In the genomic region with DNA sequence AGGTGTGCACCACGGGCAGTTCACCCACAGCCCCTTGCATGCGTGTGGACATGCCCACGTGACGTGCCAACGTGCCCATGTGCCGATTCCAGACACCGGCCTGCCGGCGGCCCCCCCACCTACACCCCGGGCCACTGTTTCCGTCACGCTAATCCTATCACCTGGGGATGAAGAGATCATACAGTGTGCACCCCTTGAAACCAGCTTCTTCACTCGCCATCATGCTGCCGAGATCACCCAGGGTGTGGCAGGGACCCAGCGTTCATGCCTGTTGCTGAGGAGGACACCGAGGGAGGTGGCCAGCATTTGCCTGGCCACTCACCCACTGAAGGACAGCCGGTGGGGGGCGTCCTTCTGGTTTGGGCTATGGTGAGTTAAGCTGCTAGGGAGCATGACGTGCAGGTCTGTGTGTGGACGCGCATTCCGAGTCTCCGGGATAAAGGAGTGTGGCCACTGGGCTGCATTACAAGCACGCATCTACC, we compare ENCODE assay signal across 1 cellular context.
TF ChIP-seq lines count a peak whose summit lies in the region.

No MANE protein-coding gene starts in this region.

TF ChIP-seq in HepG2, 621 proteins besides CTCF, POLR2A, EP300 and RAD21:
- TF ChIP-seq, protein P1, sequence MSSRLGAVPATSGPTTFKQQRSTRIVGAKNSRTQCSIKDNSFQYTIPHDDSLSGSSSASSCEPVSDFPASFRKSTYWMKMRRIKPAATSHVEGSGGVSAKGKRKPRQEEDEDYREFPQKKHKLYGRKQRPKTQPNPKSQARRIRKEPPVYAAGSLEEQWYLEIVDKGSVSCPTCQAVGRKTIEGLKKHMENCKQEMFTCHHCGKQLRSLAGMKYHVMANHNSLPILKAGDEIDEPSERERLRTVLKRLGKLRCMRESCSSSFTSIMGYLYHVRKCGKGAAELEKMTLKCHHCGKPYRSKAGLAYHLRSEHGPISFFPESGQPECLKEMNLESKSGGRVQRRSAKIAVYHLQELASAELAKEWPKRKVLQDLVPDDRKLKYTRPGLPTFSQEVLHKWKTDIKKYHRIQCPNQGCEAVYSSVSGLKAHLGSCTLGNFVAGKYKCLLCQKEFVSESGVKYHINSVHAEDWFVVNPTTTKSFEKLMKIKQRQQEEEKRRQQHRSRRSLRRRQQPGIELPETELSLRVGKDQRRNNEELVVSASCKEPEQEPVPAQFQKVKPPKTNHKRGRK (CRISPR knock-in tag; IDR thresholded peaks at IDR 0.05) = no peak
- TF ChIP-seq, protein P2, sequence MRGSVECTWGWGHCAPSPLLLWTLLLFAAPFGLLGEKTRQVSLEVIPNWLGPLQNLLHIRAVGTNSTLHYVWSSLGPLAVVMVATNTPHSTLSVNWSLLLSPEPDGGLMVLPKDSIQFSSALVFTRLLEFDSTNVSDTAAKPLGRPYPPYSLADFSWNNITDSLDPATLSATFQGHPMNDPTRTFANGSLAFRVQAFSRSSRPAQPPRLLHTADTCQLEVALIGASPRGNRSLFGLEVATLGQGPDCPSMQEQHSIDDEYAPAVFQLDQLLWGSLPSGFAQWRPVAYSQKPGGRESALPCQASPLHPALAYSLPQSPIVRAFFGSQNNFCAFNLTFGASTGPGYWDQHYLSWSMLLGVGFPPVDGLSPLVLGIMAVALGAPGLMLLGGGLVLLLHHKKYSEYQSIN (CRISPR knock-in tag; IDR thresholded peaks at IDR 0.05; ENCODE audit: borderline replicate concordance) = no peak
- TF ChIP-seq SYNCRIP (IDR thresholded peaks at IDR 0.05; ENCODE audit: insufficient read depth, low read depth, low read length) (no peak), ADNP (CRISPR knock-in tag; IDR thresholded peaks at IDR 0.05) (no peak), ZMYM3 (CRISPR knock-in tag; IDR thresholded peaks at IDR 0.05) (no peak), PTBP1 (IDR thresholded peaks at IDR 0.05; ENCODE audit: low read depth, low read length, poor library complexity, severe bottlenecking) (no peak), CHD4 (IDR thresholded peaks at IDR 0.05; ENCODE audit: borderline replicate concordance, low read length) (no peak), HOXD1 (CRISPR knock-in tag; IDR thresholded peaks at IDR 0.05) (no peak), ZFY (CRISPR knock-in tag; IDR thresholded peaks at IDR 0.05) (no peak), MAZ (IDR thresholded peaks at IDR 0.05; ENCODE audit: borderline replicate concordance, low read depth, low read length) (no peak), MAZ (CRISPR knock-in tag; IDR thresholded peaks at IDR 0.05; ENCODE audit: low read depth) (no peak), ZNF263 (CRISPR knock-in tag; IDR thresholded peaks at IDR 0.05) (no peak), THAP11 (CRISPR knock-in tag; IDR thresholded peaks at IDR 0.05) (no peak), ZNF180 (CRISPR knock-in tag; IDR thresholded peaks at IDR 0.05; ENCODE audit: borderline replicate concordance, low read depth) (no peak), ZNF432 (CRISPR knock-in tag; IDR thresholded peaks at IDR 0.05; ENCODE audit: borderline replicate concordance) (no peak), WIZ (CRISPR knock-in tag; IDR thresholded peaks at IDR 0.05) (no peak), ZNF335 (CRISPR knock-in tag; IDR thresholded peaks at IDR 0.05) (no peak), EED (CRISPR knock-in tag; IDR thresholded peaks at IDR 0.05) (no peak), KDM6A (CRISPR knock-in tag; IDR thresholded peaks at IDR 0.05; ENCODE audit: low read depth) (no peak), ELF4 (CRISPR knock-in tag; IDR thresholded peaks at IDR 0.05; ENCODE audit: borderline replicate concordance) (no peak)
- TF ChIP-seq, protein P3, sequence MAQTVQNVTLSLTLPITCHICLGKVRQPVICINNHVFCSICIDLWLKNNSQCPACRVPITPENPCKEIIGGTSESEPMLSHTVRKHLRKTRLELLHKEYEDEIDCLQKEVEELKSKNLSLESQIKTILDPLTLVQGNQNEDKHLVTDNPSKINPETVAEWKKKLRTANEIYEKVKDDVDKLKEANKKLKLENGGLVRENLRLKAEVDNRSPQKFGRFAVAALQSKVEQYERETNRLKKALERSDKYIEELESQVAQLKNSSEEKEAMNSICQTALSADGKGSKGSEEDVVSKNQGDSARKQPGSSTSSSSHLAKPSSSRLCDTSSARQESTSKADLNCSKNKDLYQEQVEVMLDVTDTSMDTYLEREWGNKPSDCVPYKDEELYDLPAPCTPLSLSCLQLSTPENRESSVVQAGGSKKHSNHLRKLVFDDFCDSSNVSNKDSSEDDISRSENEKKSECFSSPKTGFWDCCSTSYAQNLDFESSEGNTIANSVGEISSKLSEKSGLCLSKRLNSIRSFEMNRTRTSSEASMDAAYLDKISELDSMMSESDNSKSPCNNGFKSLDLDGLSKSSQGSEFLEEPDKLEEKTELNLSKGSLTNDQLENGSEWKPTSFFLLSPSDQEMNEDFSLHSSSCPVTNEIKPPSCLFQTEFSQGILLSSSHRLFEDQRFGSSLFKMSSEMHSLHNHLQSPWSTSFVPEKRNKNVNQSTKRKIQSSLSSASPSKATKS (CRISPR knock-in tag; IDR thresholded peaks at IDR 0.05) = no peak
